In genomic region chr3:17013571-17013970, GRCh38 we compare ENCODE assay signal across 22 cellular contexts.
DNase-seq lines count a peak whose midpoint lies in the region; ATAC-seq and TF ChIP-seq lines count a peak whose summit lies in the region.
"Had no signal": no experiment of that assay in that cellular context is flagged by ENCODE, and none has a peak within 500 bp of the region (broad histone marks: within the 10 kb centered on the region; RNA-seq: fewer than 3 reads in every experiment).

No MANE protein-coding gene starts in this region.

- no peak overlapping the region for H3K4me3 ChIP-seq in Caco-2 (ENCODE audit: low read depth, low read length)
- no peak overlapping the region for H3K4me3 ChIP-seq in CD4-positive, alpha-beta memory T cell (ENCODE audit: low read length in 2 of 2)
- H3K4me3 ChIP-seq: heart left ventricle, spleen had no signal

- DNase-seq in Caco-2 (no peak), T1000 (lab: John Stamatoyannopoulos, UW) (no peak)
- DNase-seq in NK-92 treated with Interleukin-12 subunit alpha and Interleukin-12 subunit beta, amount 100 ng/mL, for 24 hours (lab: John Stamatoyannopoulos, UW): no peak
- DNase-seq in CD4-positive, alpha-beta memory T cell: no peak
- no peak for DNase-seq in activated CD4-positive, alpha-beta T cell treated with anti-CD3 and anti-CD28 coated beads, Interleukin-2, amount 10 ng/mL, durations not matched to agents 7 days and 5 days
- DNase-seq: activated CD4-positive, alpha-beta memory T cell treated with anti-CD3 and anti-CD28 coated beads, Interleukin-2, amount 10 ng/mL, durations not matched to agents 7 days and 5 days; activated naive CD8-positive, alpha-beta T cell treated with anti-CD3 and anti-CD28 coated beads, Interleukin-2, amount 10 ng/mL, durations not matched to agents 7 days and 5 days; activated T-cell treated with anti-CD3 and anti-CD28 coated beads, Interleukin-2, amount 50 U/mL, for 1 hour; DMS79 treated with DMSO at 0.1 percent for 48 hours; heart left ventricle; immature natural killer cell; IMR-90; NCI-H1436 treated with DMSO at 0.1 percent for 48 hours; NCI-H774; SIG-M5; spleen; stimulated activated CD8-positive, alpha-beta memory T cell treated with anti-CD3 and anti-CD28 coated beads, Interleukin-4, amount 100 ng/mL, for 48 hours; T-helper 1 cell had no signal

- no peaks in the 10 kb centered on the region for H3K36me3 ChIP-seq in Caco-2 (ENCODE audit: control insufficient read depth, insufficient read depth, low read length)
- peaks cover 32% of the 10 kb centered on the region for H3K36me3 ChIP-seq in CD4-positive, alpha-beta memory T cell (ENCODE audit: insufficient read depth, low read length)

- TF ChIP-seq CTCF in Caco-2 (IDR thresholded peaks at IDR 0.05; ENCODE audit: insufficient read depth in 1 of 2, low read depth in 1 of 2, low read length in 1 of 2, severe bottlenecking in 1 of 2, unreplicated experiment in 1 of 2): no peak

- no TSS peak for BruUV-seq in Caco-2 (replicated peaks; lab: Mats Ljungman, UMichigan)

- ATAC-seq in GM18519 (IDR thresholded peaks at IDR 0.05; ENCODE audit: low FRiP score, unreplicated experiment) (peak; percentile 43), HG03039 (IDR thresholded peaks at IDR 0.05; ENCODE audit: unreplicated experiment) (peak; percentile 69), esophagus mucosa (peak; percentile 52)

- H3K27me3 Mint-ChIP-seq in Caco-2 (ENCODE audit: insufficient read depth, unreplicated experiment): no peaks in the 10 kb centered on the region
- H3K27me3 Mint-ChIP-seq in CD4-positive, alpha-beta memory T cell: no peaks in the 10 kb centered on the region
- no peaks in the 10 kb centered on the region for H3K27me3 Mint-ChIP-seq in activated CD4-positive, alpha-beta T cell treated with anti-CD3 and anti-CD28 coated beads, Interleukin-2, amount 10 ng/mL, durations not matched to agents 7 days and 5 days
- H3K27me3 Mint-ChIP-seq: activated CD4-positive, alpha-beta memory T cell treated with anti-CD3 and anti-CD28 coated beads, Interleukin-2, amount 10 ng/mL, durations not matched to agents 7 days and 5 days; activated naive CD8-positive, alpha-beta T cell treated with anti-CD3 and anti-CD28 coated beads, Interleukin-2, amount 10 ng/mL, durations not matched to agents 7 days and 5 days had no signal

- H3K27ac ChIP-seq in CD4-positive, alpha-beta memory T cell (ENCODE audit: low read depth, low read length): no peak overlapping the region
- H3K27ac ChIP-seq: heart left ventricle, spleen, VCaP had no signal

- CTCF ChIA-PET in Caco-2 (lab: Charles Lee): interaction anchor here (0.6 kb wide), 1 partner anchor 120 kb away, joined by 8 read pairs; no protein-coding TSS in a partner anchor
- CTCF ChIA-PET in CD4-positive, alpha-beta memory T cell (lab: Charles Lee; ENCODE audit: partially characterized antibody): interaction anchor here (1.5 kb wide), 1 partner anchor 9 kb away, joined by 4 read pairs; no protein-coding TSS in a partner anchor
- CTCF ChIA-PET in activated CD4-positive, alpha-beta T cell treated with anti-CD3 and anti-CD28 coated beads, Interleukin-2, amount 10 ng/mL, durations not matched to agents 7 days and 5 days (lab: Charles Lee): interaction anchor here (0.5 to 1.6 kb wide), 3 partner anchors 12 to 288 kb away, joined by 3 to 4 read pairs (median 4); no protein-coding TSS in a partner anchor

- peak overlapping the region; percentile 9 for H3K27ac Mint-ChIP-seq in Caco-2 (ENCODE audit: unreplicated experiment)
- peak overlapping the region in 1 of 7 donors; percentile 8 for H3K27ac Mint-ChIP-seq in CD4-positive, alpha-beta memory T cell
- no peak overlapping the region for H3K27ac Mint-ChIP-seq in activated CD4-positive, alpha-beta T cell treated with anti-CD3 and anti-CD28 coated beads, Interleukin-2, amount 10 ng/mL, durations not matched to agents 7 days and 5 days
- H3K27ac Mint-ChIP-seq: activated CD4-positive, alpha-beta memory T cell treated with anti-CD3 and anti-CD28 coated beads, Interleukin-2, amount 10 ng/mL, durations not matched to agents 7 days and 5 days; activated naive CD8-positive, alpha-beta T cell treated with anti-CD3 and anti-CD28 coated beads, Interleukin-2, amount 10 ng/mL, durations not matched to agents 7 days and 5 days had no signal

- POLR2A ChIA-PET in Caco-2 (lab: Charles Lee): no interaction called here
- POLR2A ChIA-PET in CD4-positive, alpha-beta memory T cell (lab: Charles Lee; ENCODE audit: partially characterized antibody): interaction anchor here (1.1 kb wide), 1 partner anchor 12 kb away, joined by 3 read pairs; no protein-coding TSS in a partner anchor
- POLR2A ChIA-PET in activated CD4-positive, alpha-beta T cell treated with anti-CD3 and anti-CD28 coated beads, Interleukin-2, amount 10 ng/mL, durations not matched to agents 7 days and 5 days (lab: Charles Lee): interaction anchor here (1.1 kb wide), 1 partner anchor 55 kb away, joined by 3 read pairs; no protein-coding TSS in a partner anchor

- intact Hi-C loops in Caco-2 (cut with micrococcal nuclease; ENCODE audit: unreplicated experiment): no loop called here
- intact Hi-C loops in CD4-positive, alpha-beta memory T cell (cut with micrococcal nuclease): no loop called here

- peaks cover 21% of the 10 kb centered on the region for H3K4me1 Mint-ChIP-seq in Caco-2 (ENCODE audit: low read depth, unreplicated experiment)
- peaks cover 26 to 50% (median 40%) of the 10 kb centered on the region in 4 donors for H3K4me1 Mint-ChIP-seq in CD4-positive, alpha-beta memory T cell
- peaks cover 1% of the 10 kb centered on the region for H3K4me1 Mint-ChIP-seq in activated CD4-positive, alpha-beta T cell treated with anti-CD3 and anti-CD28 coated beads, Interleukin-2, amount 10 ng/mL, durations not matched to agents 7 days and 5 days

- no peaks in the 10 kb centered on the region for H3K9me3 ChIP-seq in Caco-2
- no peaks in the 10 kb centered on the region for H3K9me3 ChIP-seq in CD4-positive, alpha-beta memory T cell (ENCODE audit: control insufficient read depth in 1 of 2, low read length in 2 of 2)
- H3K9me3 ChIP-seq: heart left ventricle, spleen had no signal

- no peaks in the 10 kb centered on the region for H3K36me3 Mint-ChIP-seq in Caco-2 (ENCODE audit: insufficient read depth, unreplicated experiment)
- peaks cover 54 to 73% of the 10 kb centered on the region in 2 donors for H3K36me3 Mint-ChIP-seq in CD4-positive, alpha-beta memory T cell
- peaks cover 61% of the 10 kb centered on the region for H3K36me3 Mint-ChIP-seq in activated CD4-positive, alpha-beta T cell treated with anti-CD3 and anti-CD28 coated beads, Interleukin-2, amount 10 ng/mL, durations not matched to agents 7 days and 5 days (ENCODE audit: low read depth)

- peak overlapping the region; percentile 68 for H3K4me3 Mint-ChIP-seq in Caco-2 (ENCODE audit: unreplicated experiment)
- no peak overlapping the region for H3K4me3 Mint-ChIP-seq in CD4-positive, alpha-beta memory T cell
- H3K4me3 Mint-ChIP-seq in activated CD4-positive, alpha-beta T cell treated with anti-CD3 and anti-CD28 coated beads, Interleukin-2, amount 10 ng/mL, durations not matched to agents 7 days and 5 days: no peak overlapping the region
- H3K4me3 Mint-ChIP-seq: activated CD4-positive, alpha-beta memory T cell treated with anti-CD3 and anti-CD28 coated beads, Interleukin-2, amount 10 ng/mL, durations not matched to agents 7 days and 5 days; activated naive CD8-positive, alpha-beta T cell treated with anti-CD3 and anti-CD28 coated beads, Interleukin-2, amount 10 ng/mL, durations not matched to agents 7 days and 5 days had no signal

- H3K9me3 Mint-ChIP-seq in Caco-2 (ENCODE audit: unreplicated experiment): no peaks in the 10 kb centered on the region
- no peaks in the 10 kb centered on the region for H3K9me3 Mint-ChIP-seq in CD4-positive, alpha-beta memory T cell
- no peaks in the 10 kb centered on the region for H3K9me3 Mint-ChIP-seq in activated CD4-positive, alpha-beta T cell treated with anti-CD3 and anti-CD28 coated beads, Interleukin-2, amount 10 ng/mL, durations not matched to agents 7 days and 5 days
- H3K9me3 Mint-ChIP-seq: activated CD4-positive, alpha-beta memory T cell treated with anti-CD3 and anti-CD28 coated beads, Interleukin-2, amount 10 ng/mL, durations not matched to agents 7 days and 5 days; activated naive CD8-positive, alpha-beta T cell treated with anti-CD3 and anti-CD28 coated beads, Interleukin-2, amount 10 ng/mL, durations not matched to agents 7 days and 5 days; immature natural killer cell had no signal

- peaks cover 25% of the 10 kb centered on the region for H3K4me1 ChIP-seq in Caco-2
- no peaks in the 10 kb centered on the region for H3K4me1 ChIP-seq in CD4-positive, alpha-beta memory T cell (ENCODE audit: insufficient read depth, low read length)

- no peaks in the 10 kb centered on the region for H3K27me3 ChIP-seq in Caco-2 (replicated peaks; ENCODE audit: control insufficient read depth, insufficient read depth, low read length)
- H3K27me3 ChIP-seq in CD4-positive, alpha-beta memory T cell (ENCODE audit: insufficient read depth, low read length): no peaks in the 10 kb centered on the region
- H3K27me3 ChIP-seq: heart left ventricle, spleen had no signal
